ENCODE assay signal across 1 cellular context in the genomic region with DNA sequence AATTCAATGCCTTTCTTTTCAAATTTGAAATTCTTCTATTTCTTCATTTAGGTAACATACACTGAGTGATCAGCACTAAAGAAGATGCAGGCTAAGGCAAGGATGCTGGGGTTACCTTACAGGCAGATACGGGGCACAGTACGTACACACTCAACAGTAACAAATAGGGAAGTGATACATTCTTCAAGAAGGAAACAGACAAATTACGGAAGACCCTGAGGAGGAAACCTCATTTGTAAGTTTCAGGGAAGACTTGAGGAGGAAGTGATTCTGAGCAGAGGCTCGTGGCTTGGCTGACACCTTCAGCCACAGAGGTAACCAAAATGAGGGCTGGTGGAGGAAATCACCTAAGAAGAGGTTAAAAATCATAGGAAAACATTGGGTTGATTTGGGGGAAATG.
TF ChIP-seq lines count a peak whose summit lies in the region.

No MANE protein-coding gene starts in this region.

TF ChIP-seq in GM12878, 131 proteins besides CTCF, POLR2A, EP300 and RAD21 (continued from another document):
- TF ChIP-seq, protein P1, sequence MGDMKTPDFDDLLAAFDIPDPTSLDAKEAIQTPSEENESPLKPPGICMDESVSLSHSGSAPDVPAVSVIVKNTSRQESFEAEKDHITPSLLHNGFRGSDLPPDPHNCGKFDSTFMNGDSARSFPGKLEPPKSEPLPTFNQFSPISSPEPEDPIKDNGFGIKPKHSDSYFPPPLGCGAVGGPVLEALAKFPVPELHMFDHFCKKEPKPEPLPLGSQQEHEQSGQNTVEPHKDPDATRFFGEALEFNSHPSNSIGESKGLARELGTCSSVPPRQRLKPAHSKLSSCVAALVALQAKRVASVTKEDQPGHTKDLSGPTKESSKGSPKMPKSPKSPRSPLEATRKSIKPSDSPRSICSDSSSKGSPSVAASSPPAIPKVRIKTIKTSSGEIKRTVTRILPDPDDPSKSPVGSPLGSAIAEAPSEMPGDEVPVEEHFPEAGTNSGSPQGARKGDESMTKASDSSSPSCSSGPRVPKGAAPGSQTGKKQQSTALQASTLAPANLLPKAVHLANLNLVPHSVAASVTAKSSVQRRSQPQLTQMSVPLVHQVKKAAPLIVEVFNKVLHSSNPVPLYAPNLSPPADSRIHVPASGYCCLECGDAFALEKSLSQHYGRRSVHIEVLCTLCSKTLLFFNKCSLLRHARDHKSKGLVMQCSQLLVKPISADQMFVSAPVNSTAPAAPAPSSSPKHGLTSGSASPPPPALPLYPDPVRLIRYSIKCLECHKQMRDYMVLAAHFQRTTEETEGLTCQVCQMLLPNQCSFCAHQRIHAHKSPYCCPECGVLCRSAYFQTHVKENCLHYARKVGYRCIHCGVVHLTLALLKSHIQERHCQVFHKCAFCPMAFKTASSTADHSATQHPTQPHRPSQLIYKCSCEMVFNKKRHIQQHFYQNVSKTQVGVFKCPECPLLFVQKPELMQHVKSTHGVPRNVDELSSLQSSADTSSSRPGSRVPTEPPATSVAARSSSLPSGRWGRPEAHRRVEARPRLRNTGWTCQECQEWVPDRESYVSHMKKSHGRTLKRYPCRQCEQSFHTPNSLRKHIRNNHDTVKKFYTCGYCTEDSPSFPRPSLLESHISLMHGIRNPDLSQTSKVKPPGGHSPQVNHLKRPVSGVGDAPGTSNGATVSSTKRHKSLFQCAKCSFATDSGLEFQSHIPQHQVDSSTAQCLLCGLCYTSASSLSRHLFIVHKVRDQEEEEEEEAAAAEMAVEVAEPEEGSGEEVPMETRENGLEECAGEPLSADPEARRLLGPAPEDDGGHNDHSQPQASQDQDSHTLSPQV (IDR thresholded peaks at IDR 0.05): no peak
- TF ChIP-seq IRF4 (IDR thresholded peaks at IDR 0.05; ENCODE audit: low read depth, low read length) (no peak), DPF2 (IDR thresholded peaks at IDR 0.05) (no peak), NBN (IDR thresholded peaks at IDR 0.05) (no peak), SUPT20H (IDR thresholded peaks at IDR 0.05; ENCODE audit: borderline replicate concordance, control insufficient read depth, low read depth, low read length) (no peak), BCL11A (IDR thresholded peaks at IDR 0.05; ENCODE audit: low read depth, low read length) (no peak), POLR2AphosphoS5 (IDR thresholded peaks at IDR 0.05; ENCODE audit: low read length) (no peak), HCFC1 (IDR thresholded peaks at IDR 0.05; ENCODE audit: low read length) (no peak), RAD51 (IDR thresholded peaks at IDR 0.05) (no peak), CHD1 (IDR thresholded peaks at IDR 0.05; ENCODE audit: low read depth, low read length) (no peak), SPI1 (IDR thresholded peaks at IDR 0.05; ENCODE audit: borderline replicate concordance, insufficient read depth, low read depth, low read length) (peak; percentile 74), MTA2 (IDR thresholded peaks at IDR 0.05; ENCODE audit: low read depth) (no peak), ETV6 (conservative IDR thresholded peaks at IDR 0.05 in 1 of 2, IDR thresholded peaks at IDR 0.05 in 1 of 2; ENCODE audit: borderline replicate concordance in 1 of 2, low read depth in 1 of 2) (peak in 1 of 2 experiments; percentile 28; a peak in 1 of 4 replicates), MYC (IDR thresholded peaks at IDR 0.05; ENCODE audit: insufficient read depth, insufficient read length, insufficient replicate concordance, low read length, severe bottlenecking) (no peak)
- TF ChIP-seq, protein P2, sequence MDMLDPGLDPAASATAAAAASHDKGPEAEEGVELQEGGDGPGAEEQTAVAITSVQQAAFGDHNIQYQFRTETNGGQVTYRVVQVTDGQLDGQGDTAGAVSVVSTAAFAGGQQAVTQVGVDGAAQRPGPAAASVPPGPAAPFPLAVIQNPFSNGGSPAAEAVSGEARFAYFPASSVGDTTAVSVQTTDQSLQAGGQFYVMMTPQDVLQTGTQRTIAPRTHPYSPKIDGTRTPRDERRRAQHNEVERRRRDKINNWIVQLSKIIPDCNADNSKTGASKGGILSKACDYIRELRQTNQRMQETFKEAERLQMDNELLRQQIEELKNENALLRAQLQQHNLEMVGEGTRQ (IDR thresholded peaks at IDR 0.05; ENCODE audit: borderline replicate concordance, low read depth, low read length): no peak
- TF ChIP-seq, protein P3, sequence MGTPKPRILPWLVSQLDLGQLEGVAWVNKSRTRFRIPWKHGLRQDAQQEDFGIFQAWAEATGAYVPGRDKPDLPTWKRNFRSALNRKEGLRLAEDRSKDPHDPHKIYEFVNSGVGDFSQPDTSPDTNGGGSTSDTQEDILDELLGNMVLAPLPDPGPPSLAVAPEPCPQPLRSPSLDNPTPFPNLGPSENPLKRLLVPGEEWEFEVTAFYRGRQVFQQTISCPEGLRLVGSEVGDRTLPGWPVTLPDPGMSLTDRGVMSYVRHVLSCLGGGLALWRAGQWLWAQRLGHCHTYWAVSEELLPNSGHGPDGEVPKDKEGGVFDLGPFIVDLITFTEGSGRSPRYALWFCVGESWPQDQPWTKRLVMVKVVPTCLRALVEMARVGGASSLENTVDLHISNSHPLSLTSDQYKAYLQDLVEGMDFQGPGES (IDR thresholded peaks at IDR 0.05): no peak
- TF ChIP-seq, protein P4, sequence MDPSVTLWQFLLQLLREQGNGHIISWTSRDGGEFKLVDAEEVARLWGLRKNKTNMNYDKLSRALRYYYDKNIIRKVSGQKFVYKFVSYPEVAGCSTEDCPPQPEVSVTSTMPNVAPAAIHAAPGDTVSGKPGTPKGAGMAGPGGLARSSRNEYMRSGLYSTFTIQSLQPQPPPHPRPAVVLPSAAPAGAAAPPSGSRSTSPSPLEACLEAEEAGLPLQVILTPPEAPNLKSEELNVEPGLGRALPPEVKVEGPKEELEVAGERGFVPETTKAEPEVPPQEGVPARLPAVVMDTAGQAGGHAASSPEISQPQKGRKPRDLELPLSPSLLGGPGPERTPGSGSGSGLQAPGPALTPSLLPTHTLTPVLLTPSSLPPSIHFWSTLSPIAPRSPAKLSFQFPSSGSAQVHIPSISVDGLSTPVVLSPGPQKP (IDR thresholded peaks at IDR 0.05; ENCODE audit: low read depth, low read length): no peak
- TF ChIP-seq, protein P5, sequence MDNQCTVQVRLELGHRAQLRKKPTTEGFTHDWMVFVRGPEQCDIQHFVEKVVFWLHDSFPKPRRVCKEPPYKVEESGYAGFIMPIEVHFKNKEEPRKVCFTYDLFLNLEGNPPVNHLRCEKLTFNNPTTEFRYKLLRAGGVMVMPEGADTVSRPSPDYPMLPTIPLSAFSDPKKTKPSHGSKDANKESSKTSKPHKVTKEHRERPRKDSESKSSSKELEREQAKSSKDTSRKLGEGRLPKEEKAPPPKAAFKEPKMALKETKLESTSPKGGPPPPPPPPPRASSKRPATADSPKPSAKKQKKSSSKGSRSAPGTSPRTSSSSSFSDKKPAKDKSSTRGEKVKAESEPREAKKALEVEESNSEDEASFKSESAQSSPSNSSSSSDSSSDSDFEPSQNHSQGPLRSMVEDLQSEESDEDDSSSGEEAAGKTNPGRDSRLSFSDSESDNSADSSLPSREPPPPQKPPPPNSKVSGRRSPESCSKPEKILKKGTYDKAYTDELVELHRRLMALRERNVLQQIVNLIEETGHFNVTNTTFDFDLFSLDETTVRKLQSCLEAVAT (IDR thresholded peaks at IDR 0.05): no peak
